Comparison of ENCODE assay signal across 1 cellular context in the genomic region with DNA sequence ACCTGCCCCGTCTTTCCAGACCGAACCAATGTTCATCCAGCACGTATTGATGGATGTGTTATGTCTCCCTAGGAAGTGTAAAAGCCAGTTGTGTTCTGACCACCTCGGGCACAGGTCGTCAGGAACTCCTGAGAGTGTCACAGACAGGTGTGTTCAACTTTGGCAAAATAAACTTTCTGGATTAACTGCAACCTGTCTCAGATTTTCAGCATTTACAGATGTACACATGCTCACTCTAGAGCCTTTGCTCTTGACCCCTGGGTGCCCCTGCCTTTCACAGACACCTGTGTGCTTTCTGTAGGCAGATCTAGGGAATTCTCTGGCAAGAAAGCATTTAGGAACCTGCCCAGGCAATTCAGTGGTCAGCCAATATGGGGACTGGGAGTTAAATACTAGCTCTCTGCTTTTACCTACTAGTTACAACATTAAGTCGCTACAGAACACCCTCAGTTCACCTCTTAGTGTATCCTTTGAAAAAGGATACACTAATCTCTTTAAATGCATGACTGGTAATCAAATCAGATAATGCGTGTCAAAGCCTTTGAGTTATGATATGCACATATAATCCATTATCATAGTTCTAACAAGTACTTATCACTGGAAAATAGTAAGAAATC.
TF ChIP-seq lines count a peak whose summit lies in the region.

No MANE protein-coding gene starts in this region.

TF ChIP-seq in HepG2, 621 proteins besides CTCF, POLR2A, EP300 and RAD21 (continued from another document and continues in another):
- TF ChIP-seq ZNF441 (CRISPR knock-in tag; IDR thresholded peaks at IDR 0.05; ENCODE audit: borderline replicate concordance) (no peak), AFF4 (CRISPR knock-in tag; IDR thresholded peaks at IDR 0.05) (no peak), POGK (CRISPR knock-in tag; conservative IDR thresholded peaks at IDR 0.05) (no peak), KDM3A (CRISPR knock-in tag; IDR thresholded peaks at IDR 0.05; ENCODE audit: low read depth) (no peak), EZH2 (conservative IDR thresholded peaks at IDR 0.05; ENCODE audit: low read depth, low read length) (no peak), NR2F6 (IDR thresholded peaks at IDR 0.05) (0 out of 2 replicates have a peak, but pooled peaks have one; percentile 22), NR2F6 (CRISPR knock-in tag; IDR thresholded peaks at IDR 0.05) (no peak; the same call in none of the 2 replicates), BORCS8-MEF2B (CRISPR knock-in tag; IDR thresholded peaks at IDR 0.05) (0 out of 2 replicates have a peak, but pooled peaks have one; percentile 6), ZNF121 (CRISPR knock-in tag; IDR thresholded peaks at IDR 0.05) (no peak), ZNF232 (CRISPR knock-in tag; IDR thresholded peaks at IDR 0.05; ENCODE audit: borderline replicate concordance) (no peak), SNAI1 (CRISPR knock-in tag; IDR thresholded peaks at IDR 0.05; ENCODE audit: borderline replicate concordance) (no peak), PREB (CRISPR knock-in tag; IDR thresholded peaks at IDR 0.05) (no peak), THAP11 (CRISPR knock-in tag; IDR thresholded peaks at IDR 0.05) (no peak), NAIF1 (CRISPR knock-in tag; IDR thresholded peaks at IDR 0.05; ENCODE audit: borderline replicate concordance) (no peak), MIER2 (CRISPR knock-in tag; IDR thresholded peaks at IDR 0.05) (no peak), STAG1 (CRISPR knock-in tag; IDR thresholded peaks at IDR 0.05) (no peak), FIP1L1 (IDR thresholded peaks at IDR 0.05; ENCODE audit: borderline replicate concordance, insufficient read depth, low read depth, low read length) (no peak), YY1 (IDR thresholded peaks at IDR 0.05; ENCODE audit: insufficient read depth, insufficient replicate concordance, low read depth, low read length) (no peak), ZNF354B (CRISPR knock-in tag; IDR thresholded peaks at IDR 0.05) (peak; percentile 50; the same call in 1 of the 2 replicates), ZNF879 (CRISPR knock-in tag; IDR thresholded peaks at IDR 0.05) (no peak), ZNF180 (CRISPR knock-in tag; IDR thresholded peaks at IDR 0.05; ENCODE audit: borderline replicate concordance, low read depth) (no peak), POLR2AphosphoS5 (IDR thresholded peaks at IDR 0.05; ENCODE audit: low read depth, low read length) (no peak), TAF15 (IDR thresholded peaks at IDR 0.05; ENCODE audit: low read depth, low read length, poor library complexity, severe bottlenecking) (no peak), ZNF619 (CRISPR knock-in tag; IDR thresholded peaks at IDR 0.05) (no peak), ZNF292 (CRISPR knock-in tag; IDR thresholded peaks at IDR 0.05; ENCODE audit: borderline replicate concordance, low read depth) (no peak), GZF1 (CRISPR knock-in tag; IDR thresholded peaks at IDR 0.05) (no peak), DMAP1 (CRISPR knock-in tag; IDR thresholded peaks at IDR 0.05) (no peak), ZNF598 (CRISPR knock-in tag; IDR thresholded peaks at IDR 0.05; ENCODE audit: borderline replicate concordance) (no peak), ZNF614 (CRISPR knock-in tag; IDR thresholded peaks at IDR 0.05; ENCODE audit: borderline replicate concordance) (no peak), MAFK (conservative IDR thresholded peaks at IDR 0.05 in 1 of 2, IDR thresholded peaks at IDR 0.05 in 1 of 2; ENCODE audit: low read length in 2 of 2) (no peak), ZKSCAN5 (CRISPR knock-in tag; IDR thresholded peaks at IDR 0.05) (no peak), ZNF382 (CRISPR knock-in tag; IDR thresholded peaks at IDR 0.05; ENCODE audit: borderline replicate concordance) (no peak), ZKSCAN1 (IDR thresholded peaks at IDR 0.05; ENCODE audit: low read length) (no peak), GRHL1 (CRISPR knock-in tag; conservative IDR thresholded peaks at IDR 0.05) (no peak), ZBTB37 (CRISPR knock-in tag; IDR thresholded peaks at IDR 0.05) (no peak), RELA (CRISPR knock-in tag; IDR thresholded peaks at IDR 0.05) (no peak), SMAD1 (CRISPR knock-in tag; IDR thresholded peaks at IDR 0.05; ENCODE audit: borderline replicate concordance, low read depth) (no peak)
- TF ChIP-seq, protein P1, sequence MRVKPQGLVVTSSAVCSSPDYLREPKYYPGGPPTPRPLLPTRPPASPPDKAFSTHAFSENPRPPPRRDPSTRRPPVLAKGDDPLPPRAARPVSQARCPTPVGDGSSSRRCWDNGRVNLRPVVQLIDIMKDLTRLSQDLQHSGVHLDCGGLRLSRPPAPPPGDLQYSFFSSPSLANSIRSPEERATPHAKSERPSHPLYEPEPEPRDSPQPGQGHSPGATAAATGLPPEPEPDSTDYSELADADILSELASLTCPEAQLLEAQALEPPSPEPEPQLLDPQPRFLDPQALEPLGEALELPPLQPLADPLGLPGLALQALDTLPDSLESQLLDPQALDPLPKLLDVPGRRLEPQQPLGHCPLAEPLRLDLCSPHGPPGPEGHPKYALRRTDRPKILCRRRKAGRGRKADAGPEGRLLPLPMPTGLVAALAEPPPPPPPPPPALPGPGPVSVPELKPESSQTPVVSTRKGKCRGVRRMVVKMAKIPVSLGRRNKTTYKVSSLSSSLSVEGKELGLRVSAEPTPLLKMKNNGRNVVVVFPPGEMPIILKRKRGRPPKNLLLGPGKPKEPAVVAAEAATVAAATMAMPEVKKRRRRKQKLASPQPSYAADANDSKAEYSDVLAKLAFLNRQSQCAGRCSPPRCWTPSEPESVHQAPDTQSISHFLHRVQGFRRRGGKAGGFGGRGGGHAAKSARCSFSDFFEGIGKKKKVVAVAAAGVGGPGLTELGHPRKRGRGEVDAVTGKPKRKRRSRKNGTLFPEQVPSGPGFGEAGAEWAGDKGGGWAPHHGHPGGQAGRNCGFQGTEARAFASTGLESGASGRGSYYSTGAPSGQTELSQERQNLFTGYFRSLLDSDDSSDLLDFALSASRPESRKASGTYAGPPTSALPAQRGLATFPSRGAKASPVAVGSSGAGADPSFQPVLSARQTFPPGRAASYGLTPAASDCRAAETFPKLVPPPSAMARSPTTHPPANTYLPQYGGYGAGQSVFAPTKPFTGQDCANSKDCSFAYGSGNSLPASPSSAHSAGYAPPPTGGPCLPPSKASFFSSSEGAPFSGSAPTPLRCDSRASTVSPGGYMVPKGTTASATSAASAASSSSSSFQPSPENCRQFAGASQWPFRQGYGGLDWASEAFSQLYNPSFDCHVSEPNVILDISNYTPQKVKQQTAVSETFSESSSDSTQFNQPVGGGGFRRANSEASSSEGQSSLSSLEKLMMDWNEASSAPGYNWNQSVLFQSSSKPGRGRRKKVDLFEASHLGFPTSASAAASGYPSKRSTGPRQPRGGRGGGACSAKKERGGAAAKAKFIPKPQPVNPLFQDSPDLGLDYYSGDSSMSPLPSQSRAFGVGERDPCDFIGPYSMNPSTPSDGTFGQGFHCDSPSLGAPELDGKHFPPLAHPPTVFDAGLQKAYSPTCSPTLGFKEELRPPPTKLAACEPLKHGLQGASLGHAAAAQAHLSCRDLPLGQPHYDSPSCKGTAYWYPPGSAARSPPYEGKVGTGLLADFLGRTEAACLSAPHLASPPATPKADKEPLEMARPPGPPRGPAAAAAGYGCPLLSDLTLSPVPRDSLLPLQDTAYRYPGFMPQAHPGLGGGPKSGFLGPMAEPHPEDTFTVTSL (CRISPR knock-in tag; IDR thresholded peaks at IDR 0.05; ENCODE audit: borderline replicate concordance) = no peak
- TF ChIP-seq, protein P2, sequence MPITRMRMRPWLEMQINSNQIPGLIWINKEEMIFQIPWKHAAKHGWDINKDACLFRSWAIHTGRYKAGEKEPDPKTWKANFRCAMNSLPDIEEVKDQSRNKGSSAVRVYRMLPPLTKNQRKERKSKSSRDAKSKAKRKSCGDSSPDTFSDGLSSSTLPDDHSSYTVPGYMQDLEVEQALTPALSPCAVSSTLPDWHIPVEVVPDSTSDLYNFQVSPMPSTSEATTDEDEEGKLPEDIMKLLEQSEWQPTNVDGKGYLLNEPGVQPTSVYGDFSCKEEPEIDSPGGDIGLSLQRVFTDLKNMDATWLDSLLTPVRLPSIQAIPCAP (CRISPR knock-in tag; IDR thresholded peaks at IDR 0.05; ENCODE audit: low read depth) = no peak
- TF ChIP-seq, protein P3, sequence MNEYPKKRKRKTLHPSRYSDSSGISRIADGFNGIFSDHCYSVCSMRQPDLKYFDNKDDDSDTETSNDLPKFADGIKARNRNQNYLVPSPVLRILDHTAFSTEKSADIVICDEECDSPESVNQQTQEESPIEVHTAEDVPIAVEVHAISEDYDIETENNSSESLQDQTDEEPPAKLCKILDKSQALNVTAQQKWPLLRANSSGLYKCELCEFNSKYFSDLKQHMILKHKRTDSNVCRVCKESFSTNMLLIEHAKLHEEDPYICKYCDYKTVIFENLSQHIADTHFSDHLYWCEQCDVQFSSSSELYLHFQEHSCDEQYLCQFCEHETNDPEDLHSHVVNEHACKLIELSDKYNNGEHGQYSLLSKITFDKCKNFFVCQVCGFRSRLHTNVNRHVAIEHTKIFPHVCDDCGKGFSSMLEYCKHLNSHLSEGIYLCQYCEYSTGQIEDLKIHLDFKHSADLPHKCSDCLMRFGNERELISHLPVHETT (CRISPR knock-in tag; conservative IDR thresholded peaks at IDR 0.05) = no peak
- TF ChIP-seq, protein P4, sequence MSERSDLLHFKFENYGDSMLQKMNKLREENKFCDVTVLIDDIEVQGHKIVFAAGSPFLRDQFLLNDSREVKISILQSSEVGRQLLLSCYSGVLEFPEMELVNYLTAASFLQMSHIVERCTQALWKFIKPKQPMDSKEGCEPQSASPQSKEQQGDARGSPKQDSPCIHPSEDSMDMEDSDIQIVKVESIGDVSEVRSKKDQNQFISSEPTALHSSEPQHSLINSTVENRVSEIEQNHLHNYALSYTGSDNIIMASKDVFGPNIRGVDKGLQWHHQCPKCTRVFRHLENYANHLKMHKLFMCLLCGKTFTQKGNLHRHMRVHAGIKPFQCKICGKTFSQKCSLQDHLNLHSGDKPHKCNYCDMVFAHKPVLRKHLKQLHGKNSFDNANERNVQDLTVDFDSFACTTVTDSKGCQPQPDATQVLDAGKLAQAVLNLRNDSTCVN (CRISPR knock-in tag; IDR thresholded peaks at IDR 0.05; ENCODE audit: borderline replicate concordance) = peak; percentile 89
